ENCODE assay signal across 21 cellular contexts in genomic region chr2:134429886-134430285, GRCh38.
DNase-seq lines count a peak whose midpoint lies in the region; ATAC-seq and TF ChIP-seq lines count a peak whose summit lies in the region.
"Had no signal": no experiment of that assay in that cellular context is flagged by ENCODE, and none has a peak within 500 bp of the region (broad histone marks: within the 10 kb centered on the region; RNA-seq: fewer than 3 reads in every experiment).

No MANE protein-coding gene starts in this region.

- no peak for TF ChIP-seq CTCF in fibroblast of villous mesenchyme (IDR thresholded peaks at IDR 0.05; ENCODE audit: insufficient read depth, low read depth, low read length)

- no peak for ATAC-seq in HG03025 (IDR thresholded peaks at IDR 0.05; ENCODE audit: low FRiP score, unreplicated experiment)
- ATAC-seq: GM12878, HCT116, K562 had no signal

- DNase-seq in SIG-M5 treated with dmso at 0.1 percent for 504 hours (lab: John Stamatoyannopoulos, UW; ENCODE audit: unreplicated experiment) (peak; percentile 12), SIG-M5 (lab: John Stamatoyannopoulos, UW) (no peak), NOMO-1 (lab: John Stamatoyannopoulos, UW; ENCODE audit: unreplicated experiment in 2 of 2) (peak; percentile 48 to 56), fibroblast of villous mesenchyme (ENCODE audit: low read depth) (peak; percentile 47), iPS-NIHi11 (ENCODE audit: low spot score) (no peak), RPMI8226 (no peak), ureter (ENCODE audit: low spot score) (no peak)
- DNase-seq: BE2C; Caco-2; CD4-positive, CD25-positive, alpha-beta regulatory T cell; GOT3; NCI-H1417 treated with DMSO at 0.1 percent for 48 hours; NCI-H1930; NCI-H446 treated with DMSO at 0.1 percent for 48 hours; NK-92 treated with Interleukin-12 subunit alpha and Interleukin-12 subunit beta, amount 100 ng/mL, for 24 hours; PC-9 had no signal

- H3K4me3 ChIP-seq in fibroblast of villous mesenchyme (ENCODE audit: low read depth, low read length), result no peak overlapping the region
- H3K4me3 ChIP-seq: GM12878, K562, PC-9, SJSA1 had no signal

Comparison
In these comparisons a context has a peak if more than half of its experiments do, and no peak if none do; other contexts are left out.
1. DNase-seq: peak in SIG-M5 treated with dmso at 0.1 percent for 504 hours (single experiment), NOMO-1 (2 of 2) and fibroblast of villous mesenchyme (single experiment); none in SIG-M5 (single experiment), iPS-NIHi11 (single experiment), RPMI8226 (single experiment) and ureter (single experiment).